17 cellular contexts compared by ENCODE assay signal in the genomic region with DNA sequence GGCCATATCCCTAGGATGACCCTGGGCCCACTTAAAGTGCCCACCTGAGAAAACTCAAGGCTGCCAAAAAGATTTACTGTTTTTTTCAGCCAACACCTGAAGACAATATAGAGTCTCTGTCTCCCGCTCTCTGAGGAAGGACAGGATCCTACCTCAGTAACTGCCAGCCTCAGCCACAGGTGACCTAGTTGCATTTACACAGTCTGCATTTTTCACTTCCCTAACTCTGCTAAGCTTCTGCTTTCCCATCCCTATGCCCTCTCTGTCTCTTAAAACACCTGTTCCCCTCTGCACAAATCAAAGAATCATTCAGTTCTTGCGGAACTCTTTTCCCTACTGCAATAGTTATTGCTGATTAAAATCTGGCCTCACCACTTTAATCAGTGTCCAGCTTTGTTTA.
"Had no signal": no experiment of that assay in that cellular context is flagged by ENCODE, and none has a peak within 500 bp of the region (broad histone marks: within the 10 kb centered on the region; RNA-seq: fewer than 3 reads in every experiment).

No MANE protein-coding gene starts in this region.

- DNase-seq: activated B cell treated with CpG ODN at 0.5 μM for 24 hours; activated CD4-positive, alpha-beta T cell treated with anti-CD3 and anti-CD28 coated beads for 36 hours; activated CD4-positive, alpha-beta T cell treated with anti-CD3 and anti-CD28 coated beads, Interleukin-2, amount 50 U/mL, for 4 hours; activated CD8-positive, alpha-beta memory T cell treated with anti-CD3 and anti-CD28 coated beads for 24 hours; activated CD8-positive, alpha-beta memory T cell treated with anti-CD3 and anti-CD28 coated beads, Interleukin-2, amount 50 U/mL, for 4 hours; activated naive CD4-positive, alpha-beta T cell treated with Interleukin-2 at 50 U/mL for 16 hours; activated naive CD8-positive, alpha-beta T cell treated with anti-CD3 and anti-CD28 coated beads for 36 hours; activated T-cell treated with anti-CD3 and anti-CD28 coated beads, Interleukin-2, amount 50 U/mL, for 4 hours; glutamatergic neuron; hippocampal formation; left cardiac atrium; midbrain; stimulated activated CD4-positive, alpha-beta T cell treated with anti-CD3 and anti-CD28 coated beads, Interleukin-2, amount 100 ng/mL, for 48 hours; stimulated activated CD8-positive, alpha-beta memory T cell treated with anti-CD3 and anti-CD28 coated beads, Interleukin-4, amount 100 ng/mL, for 48 hours; stimulated activated naive CD4-positive, alpha-beta T cell treated with Interleukin-2 at 50 U/mL for 16 hours; T-helper 9 cell had no signal

- ATAC-seq: activated CD4-positive, alpha-beta T cell treated with anti-CD3 and anti-CD28 coated beads for 36 hours; activated T-cell treated with anti-CD3 and anti-CD28 coated beads, Interleukin-2, amount 50 U/mL, for 4 hours; left cardiac atrium; natural killer cell treated with Interleukin-12 subunit alpha and Interleukin-12 subunit beta and Interleukin-15 and Interleukin-18, amount 100 ng/mL, for 72 hours had no signal
